In genomic region chr5:107270561-107270960, GRCh38 we compare ENCODE assay signal across 36 cellular contexts.
"Had no signal": no experiment of that assay in that cellular context is flagged by ENCODE, and none has a peak within 500 bp of the region (broad histone marks: within the 10 kb centered on the region; RNA-seq: fewer than 3 reads in every experiment).

No MANE protein-coding gene starts in this region.

- H3K27ac Mint-ChIP-seq: activated CD4-positive, alpha-beta memory T cell treated with anti-CD3 and anti-CD28 coated beads for 36 hours; activated CD4-positive, alpha-beta T cell treated with anti-CD3 and anti-CD28 coated beads for 36 hours; activated CD8-positive, alpha-beta T cell treated with anti-CD3 and anti-CD28 coated beads for 36 hours; activated naive CD4-positive, alpha-beta T cell treated with anti-CD3 and anti-CD28 coated beads for 36 hours; activated naive CD8-positive, alpha-beta T cell treated with anti-CD3 and anti-CD28 coated beads for 36 hours; activated T-cell treated with anti-CD3 and anti-CD28 coated beads, Interleukin-2, amount 50 U/mL, for 72 hours; activated T-helper 1 cell treated with anti-CD3 and anti-CD28 coated beads, Interleukin-12 subunit alpha, Interleukin-12 subunit beta, Interleukin-2, Interleukin-4 antibody, amounts not matched to agents 30 ng/mL and 10 ng/mL and 1 ng/mL, durations not matched to agents 14 hours and 24 hours and 36 hours; activated T-helper 17 cell treated with anti-CD3 and anti-CD28 coated beads, Interleukin-2, amount 50 U/mL, for 72 hours; T-helper 1 cell treated with Interleukin-12 subunit alpha and Interleukin-12 subunit beta and Interleukin-4 antibody, amounts not matched to agents 30 μg/mL and 1 μg/mL, for 36 hours; T-helper 2 cell treated with Interferon-gamma antibody and Interleukin-4, amounts not matched to agents 5 μg/mL and 100 μg/mL, for 36 hours; WTC11 had no signal

- H3K27me3 Mint-ChIP-seq: activated CD4-positive, alpha-beta memory T cell treated with anti-CD3 and anti-CD28 coated beads for 36 hours; activated CD8-positive, alpha-beta T cell treated with anti-CD3 and anti-CD28 coated beads for 36 hours; activated naive CD8-positive, alpha-beta T cell treated with anti-CD3 and anti-CD28 coated beads for 36 hours; activated T-helper 17 cell treated with anti-CD3 and anti-CD28 coated beads, Interleukin-2, amount 50 U/mL, for 72 hours had no signal

- H3K4me1 ChIP-seq: adrenal gland, body of pancreas, breast epithelium had no signal

- H3K27me3 ChIP-seq: adrenal gland, body of pancreas, brain microvascular endothelial cell, breast epithelium had no signal

- H3K4me1 Mint-ChIP-seq: activated CD4-positive, alpha-beta T cell treated with anti-CD3 and anti-CD28 coated beads for 36 hours; activated naive CD8-positive, alpha-beta T cell treated with anti-CD3 and anti-CD28 coated beads for 36 hours; activated T-helper 17 cell treated with anti-CD3 and anti-CD28 coated beads, Interleukin-2, amount 50 U/mL, for 72 hours had no signal

- H3K36me3 Mint-ChIP-seq: activated CD4-positive, alpha-beta memory T cell treated with anti-CD3 and anti-CD28 coated beads for 36 hours; activated naive CD4-positive, alpha-beta T cell treated with anti-CD3 and anti-CD28 coated beads, Interleukin-2, amount 50 U/mL, for 72 hours; activated naive CD8-positive, alpha-beta T cell treated with anti-CD3 and anti-CD28 coated beads for 36 hours; WTC11 had no signal

- H3K9me3 ChIP-seq: adrenal gland, body of pancreas, breast epithelium had no signal

- H3K4me3 Mint-ChIP-seq: activated CD4-positive, alpha-beta memory T cell treated with anti-CD3 and anti-CD28 coated beads for 36 hours; activated CD4-positive, alpha-beta T cell treated with anti-CD3 and anti-CD28 coated beads for 36 hours; activated CD8-positive, alpha-beta T cell treated with anti-CD3 and anti-CD28 coated beads for 36 hours; activated naive CD4-positive, alpha-beta T cell treated with anti-CD3 and anti-CD28 coated beads for 36 hours; activated naive CD8-positive, alpha-beta T cell treated with anti-CD3 and anti-CD28 coated beads for 36 hours; activated T-cell treated with anti-CD3 and anti-CD28 coated beads, Interleukin-2, amount 50 U/mL, for 4 hours; activated T-cell treated with anti-CD3 and anti-CD28 coated beads, Interleukin-2, amount 50 U/mL, for 72 hours; activated T-helper 1 cell treated with anti-CD3 and anti-CD28 coated beads, Interleukin-12 subunit alpha, Interleukin-12 subunit beta, Interleukin-2, Interleukin-4 antibody, amounts not matched to agents 30 ng/mL and 10 ng/mL and 1 ng/mL, durations not matched to agents 14 hours and 24 hours and 36 hours; activated T-helper 17 cell treated with anti-CD3 and anti-CD28 coated beads, Interleukin-2, amount 50 U/mL, for 72 hours; T-helper 1 cell treated with Interleukin-12 subunit alpha and Interleukin-12 subunit beta and Interleukin-4 antibody, amounts not matched to agents 30 μg/mL and 1 μg/mL, for 36 hours; T-helper 2 cell treated with Interferon-gamma antibody and Interleukin-4, amounts not matched to agents 5 μg/mL and 100 μg/mL, for 36 hours; WTC11 had no signal

- ATAC-seq: activated CD4-positive, alpha-beta T cell treated with anti-CD3 and anti-CD28 coated beads for 36 hours; activated CD4-positive, CD25-positive, alpha-beta regulatory T cell treated with anti-CD3 and anti-CD28 coated beads, Interleukin-2, amount 50 U/mL, for 24 hours; activated CD8-positive, alpha-beta T cell treated with anti-CD3 and anti-CD28 coated beads for 36 hours; activated naive CD4-positive, alpha-beta T cell treated with anti-CD3 and anti-CD28 coated beads, Interleukin-2, amount 50 U/mL, for 72 hours; activated T-cell treated with anti-CD3 and anti-CD28 coated beads, Interleukin-2, amount 50 U/mL, for 4 hours; activated T-cell treated with anti-CD3 and anti-CD28 coated beads, Interleukin-2, amount 50 U/mL, for 72 hours; activated T-helper 17 cell treated with anti-CD3 and anti-CD28 coated beads, Interleukin-2, amount 50 U/mL, for 72 hours; body of pancreas; WTC11 had no signal

- DNase-seq: activated CD4-positive, alpha-beta memory T cell treated with anti-CD3 and anti-CD28 coated beads for 36 hours; activated CD4-positive, alpha-beta T cell treated with anti-CD3 and anti-CD28 coated beads for 1 hour; activated CD4-positive, alpha-beta T cell treated with anti-CD3 and anti-CD28 coated beads for 36 hours; activated CD4-positive, alpha-beta T cell treated with anti-CD3 and anti-CD28 coated beads for 48 hours; activated CD4-positive, alpha-beta T cell treated with anti-CD3 and anti-CD28 coated beads, Interleukin-2, amount 50 U/mL, for 1 hour; activated CD4-positive, alpha-beta T cell treated with anti-CD3 and anti-CD28 coated beads, Interleukin-2, amount 50 U/mL, for 4 hours; activated CD4-positive, CD25-positive, alpha-beta regulatory T cell; activated CD8-positive, alpha-beta memory T cell treated with anti-CD3 and anti-CD28 coated beads, Interleukin-2, amount 50 U/mL, for 4 hours; activated CD8-positive, alpha-beta T cell treated with anti-CD3 and anti-CD28 coated beads for 36 hours; activated effector memory CD4-positive, alpha-beta T cell treated with anti-CD3 and anti-CD28 coated beads, Interleukin-2, amount 50 U/mL, for 16 hours; activated gamma-delta T cell treated with Interleukin-2 at 50 U/mL for 16 hours; activated naive CD4-positive, alpha-beta T cell; activated naive CD4-positive, alpha-beta T cell treated with anti-CD3 and anti-CD28 coated beads for 36 hours; activated naive CD4-positive, alpha-beta T cell treated with anti-CD3 and anti-CD28 coated beads, Interleukin-2, amount 50 U/mL, for 16 hours; activated naive CD8-positive, alpha-beta T cell treated with anti-CD3 and anti-CD28 coated beads for 36 hours; activated T-cell treated with anti-CD3 and anti-CD28 coated beads for 4 hours; activated T-cell treated with anti-CD3 and anti-CD28 coated beads, Interleukin-2, amount 50 U/mL, for 1 hour; activated T-cell treated with anti-CD3 and anti-CD28 coated beads, Interleukin-2, amount 50 U/mL, for 4 hours; activated T-cell treated with anti-CD3 and anti-CD28 coated beads, Interleukin-2, amount 50 U/mL, for 72 hours; adrenal gland; amniotic stem cell; aorta; body of pancreas; brain microvascular endothelial cell; central memory CD4-positive, alpha-beta T cell; T-helper 2 cell; T-helper 9 cell; WERI-Rb-1 had no signal

- H3K9me3 Mint-ChIP-seq: activated CD4-positive, alpha-beta memory T cell treated with anti-CD3 and anti-CD28 coated beads for 36 hours; activated CD8-positive, alpha-beta T cell treated with anti-CD3 and anti-CD28 coated beads for 36 hours; activated naive CD4-positive, alpha-beta T cell treated with anti-CD3 and anti-CD28 coated beads for 36 hours; activated naive CD8-positive, alpha-beta T cell treated with anti-CD3 and anti-CD28 coated beads for 36 hours; activated T-cell treated with anti-CD3 and anti-CD28 coated beads, Interleukin-2, amount 50 U/mL, for 4 hours; activated T-cell treated with anti-CD3 and anti-CD28 coated beads, Interleukin-2, amount 50 U/mL, for 72 hours; activated T-helper 1 cell treated with anti-CD3 and anti-CD28 coated beads, Interleukin-12 subunit alpha, Interleukin-12 subunit beta, Interleukin-2, Interleukin-4 antibody, amounts not matched to agents 30 ng/mL and 10 ng/mL and 1 ng/mL, durations not matched to agents 14 hours and 24 hours and 36 hours; activated T-helper 17 cell treated with anti-CD3 and anti-CD28 coated beads, Interleukin-2, amount 50 U/mL, for 72 hours; T-helper 1 cell treated with Interleukin-12 subunit alpha and Interleukin-12 subunit beta and Interleukin-4 antibody, amounts not matched to agents 30 μg/mL and 1 μg/mL, for 36 hours; T-helper 2 cell treated with Interferon-gamma antibody and Interleukin-4, amounts not matched to agents 5 μg/mL and 100 μg/mL, for 36 hours; WTC11 had no signal

- H3K27ac ChIP-seq: adrenal gland, body of pancreas, brain microvascular endothelial cell, breast epithelium, WERI-Rb-1 had no signal
